Comparison of ENCODE assay signal across 16 cellular contexts in genomic region chr11:111852103-111852502, GRCh38. TPM values are rescaled to one million over a fixed set of nuclear protein-coding genes. Genes with fewer than 3 reads are reported as not detected.
DNase-seq lines count a peak whose midpoint lies in the region; ATAC-seq, FAIRE-seq and TF ChIP-seq lines count a peak whose summit lies in the region.
"Had no signal": no experiment of that assay in that cellular context is flagged by ENCODE, and none has a peak within 500 bp of the region (broad histone marks: within the 10 kb centered on the region; RNA-seq: fewer than 3 reads in every experiment).

No MANE protein-coding gene starts in this region.

- H3K18ac ChIP-seq in IMR-90 (ENCODE audit: low read depth, low read length), result no peak overlapping the region

- intact Hi-C loops in IMR-90 (cut with micrococcal nuclease) (no loop called here), K562 (cut with micrococcal nuclease) (no loop called here)

- no peak overlapping the region for H3K56ac ChIP-seq in IMR-90 (ENCODE audit: extremely low read depth, insufficient read depth, low read length)

- H3K27me3 ChIP-seq in IMR-90 (ENCODE audit: control insufficient read depth, insufficient read depth, low read length) (no peaks in the 10 kb centered on the region), K562 (ENCODE audit: control insufficient read depth in 2 of 2, insufficient read depth in 2 of 2, low read length in 2 of 2) (no peaks in the 10 kb centered on the region)
- H3K27me3 ChIP-seq: BE2C had no signal

- BruUV-seq in IMR-90 (replicated peaks; lab: Mats Ljungman, UMichigan), result no TSS peak
- no TSS peak for BruUV-seq in K562 (replicated peaks; lab: Mats Ljungman, UMichigan)

- no peak overlapping the region for H3K4me2 ChIP-seq in IMR-90 (ENCODE audit: low read depth, low read length)
- H3K4me2 ChIP-seq in K562 (ENCODE audit: insufficient read depth, low read length), result no peak overlapping the region

- H3K27ac ChIP-seq in IMR-90 (ENCODE audit: insufficient read depth, low read length) (no peak overlapping the region), K562 (ENCODE audit: extremely low read depth, low read depth, low read length) (no peak overlapping the region)

- H2AFZ ChIP-seq in IMR-90 (replicated peaks; ENCODE audit: low read length, poor library complexity), result no peak overlapping the region
- no peak overlapping the region for H2AFZ ChIP-seq in K562 (ENCODE audit: low read depth, low read length)

- in situ Hi-C loops in IMR-90 (cut with MboI; ENCODE audit: low sequenced_read_pairs) (no loop called here), K562 (cut with MboI) (no loop called here)

- H3K9me3 Mint-ChIP-seq in T-cell, result no peaks in the 10 kb centered on the region
- H3K9me3 Mint-ChIP-seq: CD4-positive, CD25-positive, alpha-beta regulatory T cell; CD8-positive, alpha-beta memory T cell; H9 had no signal

- POLR2A ChIA-PET in IMR-90 (lab: Charles Lee; ENCODE audit: unreplicated experiment) (no interaction called here), K562 (lab: Yijun Ruan, JAX) (no interaction called here), T-cell (lab: Charles Lee) (no interaction called here)

- no peak for TF ChIP-seq RAD21 in IMR-90 (IDR thresholded peaks at IDR 0.05; ENCODE audit: low read length)
- no peak for TF ChIP-seq RAD21 in K562 (CRISPR knock-in tag; conservative IDR thresholded peaks at IDR 0.05 in 1 of 2, IDR thresholded peaks at IDR 0.05 in 1 of 2)

- H4K20me1 ChIP-seq in IMR-90 (ENCODE audit: insufficient read depth, low read length), result no peaks in the 10 kb centered on the region
- H4K20me1 ChIP-seq in K562 (replicated peaks; ENCODE audit: control insufficient read depth, insufficient read depth, low read length), result no peaks in the 10 kb centered on the region

- DNase-seq in IMR-90 (no peak), K562 (ENCODE audit: extremely low read depth in 1 of 4, low spot score in 3 of 4) (no peak), T-cell (no peak), DMS114 treated with DMSO at 0.1 percent for 48 hours (lab: John Stamatoyannopoulos, UW; ENCODE audit: unreplicated experiment) (no peak)
- DNase-seq: ACHN; BE2C; C1 segment of cervical spinal cord; CD4-positive, CD25-positive, alpha-beta regulatory T cell; CD8-positive, alpha-beta memory T cell; COR-L47; DMS 273 treated with DMSO at 0.1 percent for 48 hours; H9 had no signal

- H2AK9ac ChIP-seq in IMR-90 (replicated peaks; ENCODE audit: low read depth, low read length, poor library complexity), result no peak overlapping the region

- H3K4me1 Mint-ChIP-seq in T-cell, result no peaks in the 10 kb centered on the region
- H3K4me1 Mint-ChIP-seq: CD8-positive, alpha-beta memory T cell had no signal

- no peak overlapping the region for H3K4me3 ChIP-seq in IMR-90 (ENCODE audit: insufficient read depth, low read depth, low read length)
- no peak overlapping the region for H3K4me3 ChIP-seq in K562

- H3K9me1 ChIP-seq in IMR-90 (ENCODE audit: insufficient read depth, low read length) (peaks cover 3% of the 10 kb centered on the region; the same call in 1 of the 2 replicates), K562 (ENCODE audit: control insufficient read depth, insufficient read depth, low read length) (no peaks in the 10 kb centered on the region)

- no peaks in the 10 kb centered on the region; a peak in 1 of 4 replicates for H3K79me1 ChIP-seq in IMR-90 (ENCODE audit: low read depth in 1 of 2, low read length in 2 of 2)

- no peak overlapping the region for H3K4me3 Mint-ChIP-seq in T-cell
- H3K4me3 Mint-ChIP-seq: CD4-positive, CD25-positive, alpha-beta regulatory T cell; CD8-positive, alpha-beta memory T cell; H9 had no signal

- TF ChIP-seq CTCF in IMR-90 (conservative IDR thresholded peaks at IDR 0.05; ENCODE audit: low read depth, low read length) (no peak), K562 (IDR thresholded peaks at IDR 0.05 in 2 of 3, conservative IDR thresholded peaks at IDR 0.05 in 1 of 3; ENCODE audit: insufficient read depth in 2 of 3, low read depth in 1 of 3, low read length in 3 of 3) (no peak)

- H2BK15ac ChIP-seq in IMR-90 (ENCODE audit: low read depth, low read length), result no peak overlapping the region

- no CpG with 5 or more reads among the region's 2 CpGs for WGBS in IMR-90 (ENCODE audit: extremely low coverage in 2 of 2, insufficient read length in 1 of 2), 2 experiments
- 65% methylated on average over 2 of the region's 2 CpGs for WGBS in K562 (ENCODE audit: insufficient coverage, low coverage, missing lambda C conversion rate)

- H3K27ac Mint-ChIP-seq in T-cell, result no peak overlapping the region
- H3K27ac Mint-ChIP-seq: CD4-positive, CD25-positive, alpha-beta regulatory T cell had no signal

- no peak overlapping the region for H2BK5ac ChIP-seq in IMR-90 (ENCODE audit: low read depth, low read length, poor library complexity, severe bottlenecking)

- dilution Hi-C loops in IMR-90 (cut with HindIII; ENCODE audit: low sequenced_read_pairs, unreplicated experiment), result no loop called here

- H3K4me1 ChIP-seq in IMR-90 (ENCODE audit: control insufficient read depth, insufficient read depth, low read length) (peaks cover 5% of the 10 kb centered on the region), K562 (replicated peaks in 1 of 2; ENCODE audit: control insufficient read depth in 2 of 2, insufficient read depth in 2 of 2, low read length in 2 of 2) (no peaks in the 10 kb centered on the region)
- H3K4me1 ChIP-seq: BE2C had no signal

- CTCF ChIA-PET in IMR-90 (lab: Yijun Ruan, JAX) (interaction anchor here (0.6 to 1.1 kb wide), 5 partner anchors 11 to 248 kb away, joined by 3 to 4 read pairs (median 3); no protein-coding TSS in a partner anchor), K562 (lab: Yijun Ruan, JAX; ENCODE audit: low intra/inter-chr PET ratio) (interaction anchor here (1.2 kb wide), 1 partner anchor 287 kb away, joined by 3 read pairs; no protein-coding TSS in a partner anchor), T-cell (lab: Charles Lee) (interaction anchor here in 1 of 2 donors (1.1 to 2.0 kb wide), 2 partner anchors 11 to 13 kb away, joined by 4 to 5 read pairs; no protein-coding TSS in a partner anchor)

- no peaks in the 10 kb centered on the region for H3K79me2 ChIP-seq in K562 (ENCODE audit: control insufficient read depth, insufficient read depth, low read length)

- TF ChIP-seq POLR2A in IMR-90 (IDR thresholded peaks at IDR 0.05; ENCODE audit: low read depth, low read length) (no peak), K562 (conservative IDR thresholded peaks at IDR 0.05) (no peak)

- no peak for FAIRE-seq in K562 (lab: Jason Lieb, UNC)
- FAIRE-seq: GM12891, GM19239, H1 had no signal

- no peak overlapping the region for H2AK5ac ChIP-seq in IMR-90 (ENCODE audit: low read depth, low read length)

- H3K36me3 ChIP-seq in IMR-90 (ENCODE audit: control insufficient read depth, insufficient read depth, low read length), result peaks cover 7% of the 10 kb centered on the region
- H3K36me3 ChIP-seq in K562 (ENCODE audit: control insufficient read depth, insufficient read depth, low read length), result peaks cover 40% of the 10 kb centered on the region; the same call in 2 of the 3 replicates

- no peak overlapping the region for H3K4ac ChIP-seq in IMR-90 (ENCODE audit: low read depth, low read length)

- H3K27me3 Mint-ChIP-seq in T-cell, result no peaks in the 10 kb centered on the region
- H3K27me3 Mint-ChIP-seq: CD4-positive, CD25-positive, alpha-beta regulatory T cell; CD8-positive, alpha-beta memory T cell had no signal

- no peak for ATAC-seq in IMR-90 (ENCODE audit: low read depth)
- ATAC-seq in K562, result no peak
- ATAC-seq in T-cell (replicated peaks in 1 of 4), result no peak

- no peak overlapping the region for H4K91ac ChIP-seq in IMR-90 (ENCODE audit: insufficient read depth, low read depth, low read length)

- H3K36me3 Mint-ChIP-seq in T-cell, result peaks cover 55% of the 10 kb centered on the region

- TF ChIP-seq EP300 in K562 (IDR thresholded peaks at IDR 0.05; ENCODE audit: low read length), result no peak

- H3K9ac ChIP-seq in IMR-90 (ENCODE audit: low read depth, low read length), result no peak overlapping the region
- H3K9ac ChIP-seq in K562 (ENCODE audit: insufficient read depth in 1 of 2, low read depth in 2 of 2, low read length in 2 of 2), result no peak overlapping the region

- no peak overlapping the region for H4K8ac ChIP-seq in IMR-90 (ENCODE audit: low read depth in 2 of 2, low read length in 2 of 2)

- no peak overlapping the region for H3K23ac ChIP-seq in IMR-90 (ENCODE audit: low read depth, low read length)

- no peak overlapping the region for H4K5ac ChIP-seq in IMR-90 (ENCODE audit: low read depth, low read length)

- no peak overlapping the region for H2BK20ac ChIP-seq in IMR-90 (ENCODE audit: low read depth, low read length)

- no peak overlapping the region for H2BK120ac ChIP-seq in IMR-90 (ENCODE audit: low read depth, low read length)

- H3K9me3 ChIP-seq in IMR-90 (ENCODE audit: control insufficient read depth, insufficient read depth, low read length) (no peaks in the 10 kb centered on the region), K562 (replicated peaks; ENCODE audit: control insufficient read depth, insufficient read depth, low read depth, low read length) (no peaks in the 10 kb centered on the region)
- H3K9me3 ChIP-seq: BE2C had no signal

- H3K14ac ChIP-seq in IMR-90 (replicated peaks; ENCODE audit: low read depth, low read length), result no peak overlapping the region

RNA-seq across cellular contexts. Expression of gene ALG9, which starts 19.3 kb away (rescaled TPM):
- total RNA-seq in IMR-90 (2012; rRNA removed) (35.7 and 44.7 TPM in 2 replicates), K562 (2014; rRNA removed) (17.6 and 24.7 TPM in 2 replicates), K562 (2014; rRNA removed; fragmentation: Illumina TruSeq; extraction: Trizol) (28.6 and 29.3 TPM in 2 replicates), K562 (2015; rRNA removed; fragmentation: Illumina TruSeq; extraction: Trizol) (24.4 and 25.2 TPM in 2 replicates), K562 (2021) (24.9 and 27.2 TPM in 2 replicates), T-cell (10 to 100 TPM; 20.0 to 25.6 (median 24.0) TPM)
- polyA plus RNA-seq in IMR-90 (2012; rRNA removed) (18.2 and 20.7 TPM in 2 replicates), K562 (2011; rRNA removed) (40.5 and 46.7 TPM in 2 replicates), K562 (2014; fragmentation: Illumina TruSeq; extraction: Trizol) (29.1 and 36.4 TPM in 2 replicates), K562 (2014; fragmentation: Nextera tagmentation; extraction: Ambion mirVana) (10 to 100 TPM; 11.5 to 12.2 TPM), K562 (2014; rRNA removed) (18.9 and 22.5 TPM in 2 replicates)
- 7.4 and 10.6 TPM in 2 replicates for polyA plus RNA-seq in IMR-90 (2012; cell fraction: cytosol; rRNA removed)
- 10.9 and 48.7 TPM in 2 replicates for polyA plus RNA-seq in IMR-90 (2012; cell fraction: nucleus; rRNA removed; ENCODE audit: low replicate concordance)
- total RNA-seq in K562 (2011; cell fraction: chromatin; rRNA removed; ENCODE audit: low replicate concordance), result 75.2 and 88.9 TPM in 2 replicates
- 62.8 and 66.0 TPM in 2 replicates for total RNA-seq in K562 (2011; cell fraction: nucleolus; rRNA removed)
- total RNA-seq in K562 (2011; cell fraction: nucleoplasm; rRNA removed), result 72.1 and 74.9 TPM in 2 replicates
- polyA plus RNA-seq in K562 (2011; cell fraction: cytosol; rRNA removed), result 23.3 and 39.7 TPM in 2 replicates
- polyA plus RNA-seq in K562 (2011; cell fraction: nucleus; rRNA removed), result 76.5 and 116 TPM in 2 replicates
- 21.6 and 25.7 TPM in 2 replicates for polyA plus RNA-seq in K562 (2012)
- 53.9 and 56.2 TPM in 2 replicates for polyA minus RNA-seq in K562 (2011; rRNA and poly(A)+ RNA removed)
- polyA minus RNA-seq in K562 (2011; cell fraction: cytosol; rRNA and poly(A)+ RNA removed), result 21.3 and 28.9 TPM in 2 replicates
- 30.2 and 34.3 TPM in 2 replicates for polyA minus RNA-seq in K562 (2011; cell fraction: nucleus; rRNA and poly(A)+ RNA removed)

RNA-seq across cellular contexts. Expression of gene FDXACB1, which starts 26.9 kb away (rescaled TPM):
- total RNA-seq in IMR-90 (2012; rRNA removed) (3.0 and 3.3 TPM in 2 replicates), K562 (2014; rRNA removed) (3.3 and 4.3 TPM in 2 replicates), K562 (2014; rRNA removed; fragmentation: Illumina TruSeq; extraction: Trizol) (7.1 and 7.8 TPM in 2 replicates), K562 (2015; rRNA removed; fragmentation: Illumina TruSeq; extraction: Trizol) (6.3 and 6.5 TPM in 2 replicates), K562 (2021) (4.3 and 4.7 TPM in 2 replicates), T-cell (1 to 10 TPM; 3.8 to 6.0 (median 4.3) TPM)
- polyA plus RNA-seq in IMR-90 (2012; rRNA removed) (1.3 and 1.7 TPM in 2 replicates), K562 (2011; rRNA removed) (4.7 and 5.3 TPM in 2 replicates), K562 (2014; fragmentation: Illumina TruSeq; extraction: Trizol) (4.4 and 4.6 TPM in 2 replicates), K562 (2014; fragmentation: Nextera tagmentation; extraction: Ambion mirVana) (1 to 10 TPM; 7.4 to 7.5 TPM), K562 (2014; rRNA removed) (3.2 and 3.9 TPM in 2 replicates)
- polyA plus RNA-seq in IMR-90 (2012; cell fraction: cytosol; rRNA removed), result 0.51 and 0.83 TPM in 2 replicates
- polyA plus RNA-seq in IMR-90 (2012; cell fraction: nucleus; rRNA removed; ENCODE audit: low replicate concordance), result 0.48 and 1.6 TPM in 2 replicates
- total RNA-seq in K562 (2011; cell fraction: chromatin; rRNA removed; ENCODE audit: low replicate concordance), result 3.1 and 3.8 TPM in 2 replicates
- 2.8 and 3.0 TPM in 2 replicates for total RNA-seq in K562 (2011; cell fraction: nucleolus; rRNA removed)
- total RNA-seq in K562 (2011; cell fraction: nucleoplasm; rRNA removed), result 3.2 and 4.2 TPM in 2 replicates
- 2.2 and 2.9 TPM in 2 replicates for polyA plus RNA-seq in K562 (2011; cell fraction: cytosol; rRNA removed)
- polyA plus RNA-seq in K562 (2011; cell fraction: nucleus; rRNA removed), result 3.2 and 4.1 TPM in 2 replicates
- 1.4 and 3.4 TPM in 2 replicates for polyA plus RNA-seq in K562 (2012)
- 4.6 and 5.6 TPM in 2 replicates for polyA minus RNA-seq in K562 (2011; rRNA and poly(A)+ RNA removed)
- 1.9 and 3.3 TPM in 2 replicates for polyA minus RNA-seq in K562 (2011; cell fraction: cytosol; rRNA and poly(A)+ RNA removed)
- polyA minus RNA-seq in K562 (2011; cell fraction: nucleus; rRNA and poly(A)+ RNA removed), result 2.2 and 4.3 TPM in 2 replicates

RNA-seq across cellular contexts. Expression of gene CFAP68, which starts 27.2 kb away (rescaled TPM):
- total RNA-seq in IMR-90 (2012; rRNA removed) (8.9 and 10.2 TPM in 2 replicates), K562 (2014; rRNA removed) (27.9 and 29.9 TPM in 2 replicates), K562 (2014; rRNA removed; fragmentation: Illumina TruSeq; extraction: Trizol) (37.0 and 40.8 TPM in 2 replicates), K562 (2015; rRNA removed; fragmentation: Illumina TruSeq; extraction: Trizol) (43.7 and 45.1 TPM in 2 replicates), K562 (2021) (20.5 and 22.8 TPM in 2 replicates), T-cell (10 to 100 TPM; 12.0 to 18.6 (median 16.7) TPM)
- polyA plus RNA-seq in IMR-90 (2012; rRNA removed) (17.0 and 19.9 TPM in 2 replicates), K562 (2011; rRNA removed) (72.3 and 82.3 TPM in 2 replicates), K562 (2014; fragmentation: Illumina TruSeq; extraction: Trizol) (58.4 and 64.8 TPM in 2 replicates), K562 (2014; fragmentation: Nextera tagmentation; extraction: Ambion mirVana) (10 to 100 TPM; 71.6 to 71.7 TPM), K562 (2014; rRNA removed) (48.0 and 52.5 TPM in 2 replicates)
- polyA plus RNA-seq in IMR-90 (2012; cell fraction: cytosol; rRNA removed), result 12.8 and 19.3 TPM in 2 replicates
- polyA plus RNA-seq in IMR-90 (2012; cell fraction: nucleus; rRNA removed; ENCODE audit: low replicate concordance), result 1.6 and 6.8 TPM in 2 replicates
- 4.1 and 6.5 TPM in 2 replicates for total RNA-seq in K562 (2011; cell fraction: chromatin; rRNA removed; ENCODE audit: low replicate concordance)
- total RNA-seq in K562 (2011; cell fraction: nucleolus; rRNA removed), result 4.3 and 5.0 TPM in 2 replicates
- total RNA-seq in K562 (2011; cell fraction: nucleoplasm; rRNA removed), result 8.9 and 16.3 TPM in 2 replicates
- 36.7 and 54.1 TPM in 2 replicates for polyA plus RNA-seq in K562 (2011; cell fraction: cytosol; rRNA removed)
- 14.8 and 28.9 TPM in 2 replicates for polyA plus RNA-seq in K562 (2011; cell fraction: nucleus; rRNA removed)
- 47.2 and 65.7 TPM in 2 replicates for polyA plus RNA-seq in K562 (2012)
- polyA minus RNA-seq in K562 (2011; rRNA and poly(A)+ RNA removed), result 39.2 and 51.2 TPM in 2 replicates
- polyA minus RNA-seq in K562 (2011; cell fraction: cytosol; rRNA and poly(A)+ RNA removed), result 4.4 and 7.6 TPM in 2 replicates
- polyA minus RNA-seq in K562 (2011; cell fraction: nucleus; rRNA and poly(A)+ RNA removed), result 3.1 and 6.7 TPM in 2 replicates

RNA-seq across cellular contexts. Expression of gene CRYAB, which starts 59.5 kb away (rescaled TPM):
- 3.9 and 6.5 TPM in 2 replicates for total RNA-seq in IMR-90 (2012; rRNA removed)
- 16.5 and 19.5 TPM in 2 replicates for polyA plus RNA-seq in IMR-90 (2012; rRNA removed)
- 12.3 and 25.3 TPM in 2 replicates for polyA plus RNA-seq in IMR-90 (2012; cell fraction: cytosol; rRNA removed)
- 4.3 and 6.7 TPM in 2 replicates for polyA plus RNA-seq in IMR-90 (2012; cell fraction: nucleus; rRNA removed; ENCODE audit: low replicate concordance)
- 1.0 and 1.8 TPM in 2 replicates for total RNA-seq in K562 (2011; cell fraction: chromatin; rRNA removed; ENCODE audit: low replicate concordance)
- total RNA-seq in K562 (2011; cell fraction: nucleolus; rRNA removed), result 1.0 and 3.2 TPM in 2 replicates
- 1.6 and 2.4 TPM in 2 replicates for total RNA-seq in K562 (2011; cell fraction: nucleoplasm; rRNA removed)
- 2.0 and 3.6 TPM in 2 replicates for total RNA-seq in K562 (2014; rRNA removed)
- total RNA-seq in K562 (2014; rRNA removed; fragmentation: Illumina TruSeq; extraction: Trizol), result 3.0 and 3.1 TPM in 2 replicates
- 0.83 and 1.3 TPM in 2 replicates for total RNA-seq in K562 (2015; rRNA removed; fragmentation: Illumina TruSeq; extraction: Trizol)
- 3.6 and 3.7 TPM in 2 replicates for total RNA-seq in K562 (2021)
- 1.5 and 2.3 TPM in 2 replicates for polyA plus RNA-seq in K562 (2011; rRNA removed)
- 2.3 and 3.7 TPM in 2 replicates for polyA plus RNA-seq in K562 (2011; cell fraction: cytosol; rRNA removed)
- polyA plus RNA-seq in K562 (2011; cell fraction: nucleus; rRNA removed), result 1.7 and 3.3 TPM in 2 replicates
- polyA plus RNA-seq in K562 (2012), result 0.61 and 2.0 TPM in 2 replicates
- polyA plus RNA-seq in K562 (2014; fragmentation: Illumina TruSeq; extraction: Trizol), result 5.2 and 5.9 TPM in 2 replicates
- polyA plus RNA-seq in K562 (2014; fragmentation: Nextera tagmentation; extraction: Ambion mirVana), result 1 to 10 TPM; 6.5 to 7.5 TPM
- 1.2 and 2.7 TPM in 2 replicates for polyA plus RNA-seq in K562 (2014; rRNA removed)
- 0.69 and 3.5 TPM in 2 replicates for polyA minus RNA-seq in K562 (2011; rRNA and poly(A)+ RNA removed)
- polyA minus RNA-seq in K562 (2011; cell fraction: cytosol; rRNA and poly(A)+ RNA removed), result 1.6 TPM in 1 of 2 replicates, not detected in the other
- polyA minus RNA-seq in K562 (2011; cell fraction: nucleus; rRNA and poly(A)+ RNA removed), result 0.94 and 1.00 TPM in 2 replicates
- under 1 TPM in 2 of 5 donors, not detected in 3; 0.38 to 0.49 TPM for total RNA-seq in T-cell
- total RNA-seq: A172; CD4-positive, CD25-positive, alpha-beta regulatory T cell; CD8-positive, alpha-beta memory T cell; H9 had no signal
- polyA plus RNA-seq: CD4-positive, CD25-positive, alpha-beta regulatory T cell; CD8-positive, alpha-beta memory T cell had no signal
